ENCODE assay signal across 8 cellular contexts in genomic region chr10:14953452-14954000, GRCh38. TPM values are rescaled to one million over a fixed set of nuclear protein-coding genes. Genes with fewer than 3 reads are reported as not detected.
A peak's percentile ranks its signal among the peaks of the same experiment; 100 is the strongest.
DNase-seq lines count a peak whose midpoint lies in the region; ATAC-seq and TF ChIP-seq lines count a peak whose summit lies in the region.

No MANE protein-coding gene starts in this region.

- H3T11ph ChIP-seq in H9 (ENCODE audit: low read length) = no peak overlapping the region

- POLR2A ChIA-PET in activated CD4-positive, alpha-beta T cell treated with anti-CD3 and anti-CD28 coated beads for 36 hours (lab: Charles Lee) = interaction anchor here (0.6 to 1.6 kb wide), 6 partner anchors 8 to 768 kb away, joined by 3 to 12 read pairs (median 3); partner anchors contain the start of gene SUV39H2

- no peaks in the 10 kb centered on the region for H3K9me2 ChIP-seq in Loucy (replicated peaks; ENCODE audit: low read depth, low read length)

- no peaks in the 10 kb centered on the region for H3K27me3 ChIP-seq in H9 (ENCODE audit: insufficient read depth, low read length)
- no peaks in the 10 kb centered on the region for H3K27me3 ChIP-seq in Loucy (ENCODE audit: insufficient read depth, low read length, poor library complexity, severe bottlenecking)

- no peak overlapping the region for H3K14ac ChIP-seq in H9 (ENCODE audit: insufficient read depth, low read length)

- H4K8ac ChIP-seq in H9 (replicated peaks; ENCODE audit: insufficient read length, low read depth, low read length) = no peak overlapping the region

- H3K23ac ChIP-seq in H9 (ENCODE audit: insufficient read length, low read depth, low read length) = no peak overlapping the region

- H3K18ac ChIP-seq in H9 (ENCODE audit: insufficient read length, low read depth, low read length) = no peak overlapping the region

- H3K27me3 Mint-ChIP-seq in activated CD4-positive, alpha-beta T cell treated with anti-CD3 and anti-CD28 coated beads for 36 hours = no peaks in the 10 kb centered on the region
- H3K27me3 Mint-ChIP-seq in H9 (ENCODE audit: low read depth) = peaks cover 3% of the 10 kb centered on the region; the same call in 1 of the 2 replicates
- no peaks in the 10 kb centered on the region for H3K27me3 Mint-ChIP-seq in activated naive CD8-positive, alpha-beta T cell treated with anti-CD3 and anti-CD28 coated beads, Interleukin-2, amount 50 U/mL, for 24 hours

- H4K20me1 ChIP-seq in H9 (ENCODE audit: control insufficient read depth, insufficient read depth, insufficient read length) = no peaks in the 10 kb centered on the region
- peaks cover 28% of the 10 kb centered on the region for H4K20me1 ChIP-seq in Loucy (ENCODE audit: insufficient read depth, low read length, poor library complexity, severe bottlenecking)

- H3K9me3 Mint-ChIP-seq in activated CD4-positive, alpha-beta T cell treated with anti-CD3 and anti-CD28 coated beads for 36 hours (ENCODE audit: low read depth) = no peaks in the 10 kb centered on the region
- H3K9me3 Mint-ChIP-seq in H9 = peaks cover 0 to 1% of the 10 kb centered on the region in 2 experiments; a peak in 2 of 5 replicates
- H3K9me3 Mint-ChIP-seq in activated naive CD8-positive, alpha-beta T cell treated with anti-CD3 and anti-CD28 coated beads, Interleukin-2, amount 50 U/mL, for 24 hours = no peaks in the 10 kb centered on the region

- intact Hi-C loops in activated CD4-positive, alpha-beta T cell treated with anti-CD3 and anti-CD28 coated beads for 36 hours (cut with DNase I, micrococcal nuclease) = loop anchor here (5.0 to 10.0 kb wide), 6 partner anchors 369 to 1609 kb away; partner anchors contain the start of gene SEPHS1 (in 1 of the 2)
- intact Hi-C loops in left ventricle myocardium superior (cut with micrococcal nuclease) = no loop called here

- H2BK120ac ChIP-seq in H9 (ENCODE audit: low read depth, low read length, poor library complexity, severe bottlenecking) = no peak overlapping the region

- H3K9ac ChIP-seq in H9 (ENCODE audit: extremely low read depth, insufficient read length, low read length) (peak overlapping the region; percentile 16), Loucy (ENCODE audit: low read depth, low read length, poor library complexity, severe bottlenecking) (peak overlapping the region; percentile 86)

- H3K27ac ChIP-seq in H9 (ENCODE audit: insufficient read length, low read depth, low read length) = no peak overlapping the region

- H3K4me2 ChIP-seq in H9 (ENCODE audit: insufficient read depth, insufficient read length, low read length) = peak overlapping the region; percentile 82
- H3K4me2 ChIP-seq in Loucy (ENCODE audit: low read depth, low read length, poor library complexity, severe bottlenecking) = peak overlapping the region; percentile 95

- H2BK15ac ChIP-seq in H9 (ENCODE audit: low read depth, low read length) = no peak overlapping the region

- H3K36me3 Mint-ChIP-seq in activated CD4-positive, alpha-beta T cell treated with anti-CD3 and anti-CD28 coated beads for 36 hours (ENCODE audit: low read depth) = peaks cover 22% of the 10 kb centered on the region
- peaks cover 0 to 4% (median 0%) of the 10 kb centered on the region in 3 experiments; a peak in 4 of 7 replicates for H3K36me3 Mint-ChIP-seq in H9 (ENCODE audit: insufficient read depth in 1 of 3, low read depth in 3 of 3)
- peaks cover 8% of the 10 kb centered on the region for H3K36me3 Mint-ChIP-seq in activated naive CD8-positive, alpha-beta T cell treated with anti-CD3 and anti-CD28 coated beads, Interleukin-2, amount 50 U/mL, for 24 hours (ENCODE audit: low read depth)

- H3K4me1 ChIP-seq in H9 (ENCODE audit: insufficient read depth, low read length) (0 out of 2 replicates have a peak, but pooled peaks cover 2% of the 10 kb centered on the region), Loucy (ENCODE audit: insufficient read depth, low read length, poor library complexity, severe bottlenecking) (peaks cover 49% of the 10 kb centered on the region)

- no peak overlapping the region for H2BK5ac ChIP-seq in H9 (ENCODE audit: insufficient read length, low read length)

- peaks cover 11% of the 10 kb centered on the region for H3K23me2 ChIP-seq in H9 (ENCODE audit: insufficient read length, low read depth, low read length, poor library complexity, severe bottlenecking)

- CTCF ChIA-PET in activated CD4-positive, alpha-beta T cell treated with anti-CD3 and anti-CD28 coated beads for 36 hours (lab: Charles Lee) = interaction anchor here (0.6 to 1.1 kb wide), 8 partner anchors 18 to 116 kb away, joined by 3 to 4 read pairs (median 4); partner anchors contain the start of genes CDNF, HSPA14 and MSANTD7

- WGBS in H9 (ENCODE audit: extremely low coverage, insufficient read length, low lambda C conversion rate) = no CpG with 5 or more reads among the region's 31 CpGs

- no peak overlapping the region for H3K4ac ChIP-seq in H9 (ENCODE audit: low read depth, low read length)

- H2BK12ac ChIP-seq in H9 (ENCODE audit: insufficient read length, low read depth, low read length) = no peak overlapping the region

- H3K79me2 ChIP-seq in H9 (ENCODE audit: insufficient read depth, low read length) = no peaks in the 10 kb centered on the region
- peaks cover 65% of the 10 kb centered on the region for H3K79me2 ChIP-seq in Loucy (ENCODE audit: insufficient read depth, low read length)

- H3K4me3 Mint-ChIP-seq in activated CD4-positive, alpha-beta T cell treated with anti-CD3 and anti-CD28 coated beads for 36 hours = peak overlapping the region; percentile 90
- H3K4me3 Mint-ChIP-seq in H9 = peak overlapping the region; percentile 90 to 92
- peak overlapping the region; percentile 87 for H3K4me3 Mint-ChIP-seq in activated naive CD8-positive, alpha-beta T cell treated with anti-CD3 and anti-CD28 coated beads, Interleukin-2, amount 50 U/mL, for 24 hours

- peak overlapping the region; percentile 82 for H3K4me3 ChIP-seq in Loucy (ENCODE audit: low read length, poor library complexity, severe bottlenecking)

- peaks cover 50% of the 10 kb centered on the region for H3K4me1 Mint-ChIP-seq in activated CD4-positive, alpha-beta T cell treated with anti-CD3 and anti-CD28 coated beads for 36 hours
- H3K4me1 Mint-ChIP-seq in H9 = peaks cover 23 to 25% of the 10 kb centered on the region in 2 experiments
- peaks cover 51% of the 10 kb centered on the region for H3K4me1 Mint-ChIP-seq in activated naive CD8-positive, alpha-beta T cell treated with anti-CD3 and anti-CD28 coated beads, Interleukin-2, amount 50 U/mL, for 24 hours

- H3K27ac Mint-ChIP-seq in activated CD4-positive, alpha-beta T cell treated with anti-CD3 and anti-CD28 coated beads for 36 hours = peak overlapping the region; percentile 97
- H3K27ac Mint-ChIP-seq in H9 = peak overlapping the region; percentile 71 to 93 (median 85); a peak in 5 of 7 replicates
- H3K27ac Mint-ChIP-seq in activated naive CD8-positive, alpha-beta T cell treated with anti-CD3 and anti-CD28 coated beads, Interleukin-2, amount 50 U/mL, for 24 hours = peak overlapping the region; percentile 96

- H3K79me1 ChIP-seq in H9 (ENCODE audit: insufficient read depth, low read depth, low read length, poor library complexity, severe bottlenecking) = peaks cover 4% of the 10 kb centered on the region

- TF ChIP-seq CTCF in H9 (conservative IDR thresholded peaks at IDR 0.05) (no peak), Loucy (conservative IDR thresholded peaks at IDR 0.05; ENCODE audit: low read length) (no peak)

- H3K56ac ChIP-seq in H9 (ENCODE audit: insufficient read length, low read depth, low read length) = no peak overlapping the region

- H3K9me3 ChIP-seq in H9 (ENCODE audit: control insufficient read depth, low read depth, low read length) (no peaks in the 10 kb centered on the region), Loucy (ENCODE audit: insufficient read depth, low read depth, low read length) (no peaks in the 10 kb centered on the region)

- H3K36me3 ChIP-seq in Loucy (ENCODE audit: insufficient read depth, low read length) = no peaks in the 10 kb centered on the region

- no peak overlapping the region for H2AK5ac ChIP-seq in H9 (ENCODE audit: insufficient read length, low read length)

- no peak overlapping the region for H4K91ac ChIP-seq in H9 (ENCODE audit: insufficient read length, low read depth, low read length)

- peak; percentile 49 for ATAC-seq in activated CD4-positive, alpha-beta T cell treated with anti-CD3 and anti-CD28 coated beads for 36 hours
- ATAC-seq in activated naive CD8-positive, alpha-beta T cell treated with anti-CD3 and anti-CD28 coated beads, Interleukin-2, amount 50 U/mL, for 24 hours = peak; percentile 39
- peak; percentile 69 for ATAC-seq in left ventricle myocardium superior

- no peak for DNase-seq in activated CD4-positive, alpha-beta T cell treated with anti-CD3 and anti-CD28 coated beads for 36 hours
- no peak for DNase-seq in activated CD4-positive, alpha-beta T cell treated with anti-CD3 and anti-CD28 coated beads for 4 hours
- no peak for DNase-seq in H9
- DNase-seq in activated naive CD8-positive, alpha-beta T cell treated with anti-CD3 and anti-CD28 coated beads, Interleukin-2, amount 50 U/mL, for 24 hours = no peak
- peak; percentile 62 for DNase-seq in left ventricle myocardium superior
- DNase-seq in pulmonary artery endothelial cell (ENCODE audit: low read depth, low spot score) = peak; percentile 2
- no peak for DNase-seq in NCI-H2196 treated with DMSO at 0.1 percent for 48 hours (lab: John Stamatoyannopoulos, UW; ENCODE audit: unreplicated experiment)

- H2BK20ac ChIP-seq in H9 (ENCODE audit: low read depth, low read length, poor library complexity, severe bottlenecking) = no peak overlapping the region

- no peaks in the 10 kb centered on the region for H3F3A ChIP-seq in Loucy (ENCODE audit: low read depth)

- H4K5ac ChIP-seq in H9 (ENCODE audit: insufficient read length, low read depth, low read length) = no peak overlapping the region

- H2AFZ ChIP-seq in H9 (ENCODE audit: low read length) (no peak overlapping the region), Loucy (ENCODE audit: low read length) (peak overlapping the region; percentile 93)

RNA-seq across cellular contexts. Expression of gene DCLRE1C, which starts 0.4 kb away (rescaled TPM):
- total RNA-seq in activated CD4-positive, alpha-beta T cell treated with anti-CD3 and anti-CD28 coated beads for 36 hours = 10 to 100 TPM; 17.9 to 30.9 TPM
- total RNA-seq in H9 (2021) (11.9 and 15.2 TPM in 2 replicates), left ventricle myocardium superior (2.7 TPM), pulmonary artery endothelial cell (7.5 and 9.3 TPM in 2 replicates)

RNA-seq across cellular contexts. Expression of gene MEIG1, which starts 5.7 kb away (rescaled TPM):
- total RNA-seq in activated CD4-positive, alpha-beta T cell treated with anti-CD3 and anti-CD28 coated beads for 36 hours = 1 to 10 TPM in 1 of 2 experiments, under 1 TPM in 1; 0.81 to 1.1 TPM
- total RNA-seq in H9 (2021) = 0.72 TPM in 1 of 2 replicates, not detected in the other
- total RNA-seq in left ventricle myocardium superior = not detected
- total RNA-seq in pulmonary artery endothelial cell = 0.32 TPM in 1 of 2 replicates, not detected in the other

Comparison
In these comparisons a context has a peak if more than half of its experiments do, and no peak if none do; other contexts are left out.
1. DNase-seq: peak in left ventricle myocardium superior (single experiment) and pulmonary artery endothelial cell (single experiment); none in activated CD4-positive, alpha-beta T cell treated with anti-CD3 and anti-CD28 coated beads for 36 hours (single experiment), activated CD4-positive, alpha-beta T cell treated with anti-CD3 and anti-CD28 coated beads for 4 hours (0 of 2), H9 (single experiment), activated naive CD8-positive, alpha-beta T cell treated with anti-CD3 and anti-CD28 coated beads, Interleukin-2, amount 50 U/mL, for 24 hours (single experiment) and NCI-H2196 treated with DMSO at 0.1 percent for 48 hours (single experiment).
2. Peak in every context shown above with its lines, with median percentiles within 50 percentile points of each other: ATAC-seq, H3K27ac Mint-ChIP-seq and H3K4me3 Mint-ChIP-seq.